In the genomic region with DNA sequence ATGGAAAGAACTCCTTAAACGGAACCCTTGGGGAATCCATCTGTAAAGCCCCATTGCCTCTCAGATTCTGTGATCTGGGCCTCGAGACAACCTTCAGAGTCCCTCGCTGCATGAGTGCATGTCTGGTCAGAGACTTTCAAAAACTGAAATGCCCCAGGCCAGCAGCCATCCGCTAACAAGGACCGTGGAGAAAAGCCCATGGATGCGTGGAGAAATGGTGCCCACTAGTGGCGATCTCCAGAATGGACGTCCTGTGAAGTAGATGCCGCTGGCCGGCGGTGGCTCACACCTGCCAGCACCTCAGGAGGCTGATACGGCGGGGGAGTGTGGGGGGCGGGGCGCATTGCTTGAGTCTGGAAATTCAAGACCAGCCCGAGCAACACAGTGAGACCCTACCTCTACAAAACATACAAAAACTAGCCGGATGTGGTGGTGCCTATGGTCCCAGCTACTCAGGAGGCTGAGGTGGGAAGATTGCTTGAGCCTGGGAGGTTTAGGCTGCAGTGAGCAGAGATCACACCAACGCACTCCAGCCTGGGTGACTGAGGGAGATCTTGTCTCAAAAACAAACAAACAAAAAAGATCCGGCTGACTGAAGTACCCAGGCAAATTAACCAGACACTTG, we compare ENCODE assay signal across 9 cellular contexts. TPM values are rescaled to one million over a fixed set of nuclear protein-coding genes. Genes with fewer than 3 reads are reported as not detected.
DNase-seq lines count a peak whose midpoint lies in the region; ATAC-seq and TF ChIP-seq lines count a peak whose summit lies in the region.
"Had no signal": no experiment of that assay in that cellular context is flagged by ENCODE, and none has a peak within 500 bp of the region (broad histone marks: within the 10 kb centered on the region; RNA-seq: fewer than 3 reads in every experiment).

No MANE protein-coding gene starts in this region.

- ATAC-seq in HCT116: peak; percentile 95
- ATAC-seq in heart left ventricle: peak; percentile 64 to 92 (median 86)

- intact Hi-C loops in HCT116 (cut with micrococcal nuclease) (loop anchor here (1.0 to 2.0 kb wide), 6 partner anchors 76 to 606 kb away; no protein-coding TSS in a partner anchor), heart left ventricle (cut with DNase I) (loop anchor here (1.0 to 5.0 kb wide), 3 partner anchors 276 to 410 kb away; no protein-coding TSS in a partner anchor)

- peaks cover 0 to 19% of the 10 kb centered on the region in 2 experiments; a peak in 3 of 4 replicates for H3K4me1 ChIP-seq in HCT116 (ENCODE audit: control insufficient read depth in 1 of 2, insufficient read depth in 2 of 2, low read length in 2 of 2)
- H3K4me1 ChIP-seq in heart left ventricle: peaks cover 0 to 35% (median 3%) of the 10 kb centered on the region in 12 donors

- TF ChIP-seq RAD21 in HCT116 (IDR thresholded peaks at IDR 0.05; ENCODE audit: low read depth): no peak

- H3K36me3 Mint-ChIP-seq in activated naive CD8-positive, alpha-beta T cell treated with anti-CD3 and anti-CD28 coated beads for 36 hours: no peaks in the 10 kb centered on the region

- POLR2A ChIA-PET in HCT116 (lab: Charles Lee): no interaction called here

- no peaks in the 10 kb centered on the region for H3K27me3 Mint-ChIP-seq in activated naive CD8-positive, alpha-beta T cell treated with anti-CD3 and anti-CD28 coated beads for 36 hours

- BruUV-seq in HCT116 (replicated peaks; lab: Mats Ljungman, UMichigan): no TSS peak

- no peak overlapping the region for H3K27ac ChIP-seq in HCT116 (ENCODE audit: low read depth, low read length)
- no peak overlapping the region for H3K27ac ChIP-seq in heart left ventricle

- H3K9me3 Mint-ChIP-seq in activated naive CD8-positive, alpha-beta T cell treated with anti-CD3 and anti-CD28 coated beads for 36 hours: no peaks in the 10 kb centered on the region
- H3K9me3 Mint-ChIP-seq: stimulated activated naive CD8-positive, alpha-beta T cell treated with anti-CD3 and anti-CD28 coated beads, Interleukin-15, Interleukin-2, amounts not matched to agents 100 ng/mL and 50 ng/mL, for 24 hours had no signal

- RAD21 ChIA-PET in HCT116 (lab: Charles Lee; ENCODE audit: low non-redundant PET in 1 of 2, low total read pairs in 2 of 2, uncharacterized antibody in 2 of 2, unreplicated experiment in 2 of 2): no interaction called here

- H3K9me3 ChIP-seq in HCT116 (ENCODE audit: control insufficient read depth in 1 of 2, insufficient read depth in 1 of 2, low read depth in 1 of 2, low read length in 2 of 2): no peaks in the 10 kb centered on the region
- no peaks in the 10 kb centered on the region for H3K9me3 ChIP-seq in heart left ventricle

- H4K20me1 ChIP-seq in HCT116 (ENCODE audit: insufficient read depth): no peaks in the 10 kb centered on the region

- TF ChIP-seq CTCF in HCT116 (IDR thresholded peaks at IDR 0.05 in 2 of 3, conservative IDR thresholded peaks at IDR 0.05 in 1 of 3; ENCODE audit: borderline replicate concordance in 1 of 3, insufficient read depth in 1 of 3, low read depth in 2 of 3, low read length in 2 of 3): peak in 2 of 3 experiments; percentile 90 to 93; a peak in 4 of 6 replicates
- TF ChIP-seq CTCF in heart left ventricle (IDR thresholded peaks at IDR 0.05): peak; percentile 84 to 96 (median 90)

- peak; percentile 76 for DNase-seq in GDM1 (lab: John Stamatoyannopoulos, UW)
- peak; percentile 75 for DNase-seq in HCT116 (ENCODE audit: low read depth, low spot score)
- peak; percentile 59 for DNase-seq in NCI-H1092 (lab: John Stamatoyannopoulos, UW)
- peak; percentile 79 for DNase-seq in SW480 (ENCODE audit: low spot score)
- peak; percentile 78 for DNase-seq in activated naive CD8-positive, alpha-beta T cell treated with anti-CD3 and anti-CD28 coated beads for 36 hours
- DNase-seq in heart left ventricle: peak; percentile 78 to 88 (median 82)
- DNase-seq in pulmonary artery endothelial cell (ENCODE audit: low read depth, low spot score): peak; percentile 32
- DNase-seq in cerebellar nuclear complex (lab: John Stamatoyannopoulos, UW): no peak

- CTCF ChIA-PET in HCT116 (lab: Charles Lee): interaction anchor here (0.7 to 0.9 kb wide), 2 partner anchors 273 to 485 kb away, joined by 3 read pairs; no protein-coding TSS in a partner anchor

- peaks cover 44% of the 10 kb centered on the region for H3K4me1 Mint-ChIP-seq in activated naive CD8-positive, alpha-beta T cell treated with anti-CD3 and anti-CD28 coated beads for 36 hours

- no peaks in the 10 kb centered on the region for H3K79me2 ChIP-seq in HCT116 (ENCODE audit: insufficient read depth, low read length)

- TF ChIP-seq POLR2A in HCT116 (IDR thresholded peaks at IDR 0.05; ENCODE audit: borderline replicate concordance, extremely low read depth, insufficient read depth, insufficient read length): no peak
- no peak for TF ChIP-seq POLR2A in heart left ventricle (IDR thresholded peaks at IDR 0.05)

- H3K27me3 ChIP-seq in HCT116 (ENCODE audit: insufficient read depth, low read length) (no peaks in the 10 kb centered on the region), heart left ventricle (peaks cover 0 to 36% (median 9%) of the 10 kb centered on the region in 9 donors)

- peak overlapping the region; percentile 68 for H3K4me2 ChIP-seq in HCT116 (ENCODE audit: low read length)

- peak overlapping the region; percentile 73 for H2AFZ ChIP-seq in HCT116 (ENCODE audit: low read depth, low read length, poor library complexity, severe bottlenecking)

- peak overlapping the region in 1 of 2 experiments; percentile 7; a peak in 1 of 4 replicates for H3K4me3 ChIP-seq in HCT116 (replicated peaks in 1 of 2; ENCODE audit: low read depth in 1 of 2, low read length in 2 of 2)
- H3K4me3 ChIP-seq in heart left ventricle: no peak overlapping the region

- H3K36me3 ChIP-seq in HCT116 (ENCODE audit: control insufficient read depth in 1 of 2, insufficient read depth in 2 of 2, low read length in 2 of 2): no peaks in the 10 kb centered on the region
- no peaks in the 10 kb centered on the region for H3K36me3 ChIP-seq in heart left ventricle

- H3K9me2 ChIP-seq in HCT116 (ENCODE audit: insufficient read depth): no peaks in the 10 kb centered on the region

- no peak overlapping the region for H3K4me3 Mint-ChIP-seq in activated naive CD8-positive, alpha-beta T cell treated with anti-CD3 and anti-CD28 coated beads for 36 hours
- H3K4me3 Mint-ChIP-seq: stimulated activated naive CD8-positive, alpha-beta T cell treated with anti-CD3 and anti-CD28 coated beads, Interleukin-15, Interleukin-2, amounts not matched to agents 100 ng/mL and 50 ng/mL, for 24 hours had no signal

- H3K9ac ChIP-seq in HCT116 (ENCODE audit: low read length): no peak overlapping the region

- WGBS in heart left ventricle, 4 donors: 6 to 7% (median 6%) methylated on average over 16 to 19 of the region's 19 CpGs

- no peak overlapping the region for H3K27ac Mint-ChIP-seq in activated naive CD8-positive, alpha-beta T cell treated with anti-CD3 and anti-CD28 coated beads for 36 hours

TF ChIP-seq in HCT116, 20 proteins besides CTCF, POLR2A, EP300 and RAD21:
- peak; percentile 16 for TF ChIP-seq TCF7L2 (IDR thresholded peaks at IDR 0.05; ENCODE audit: borderline replicate concordance, extremely low read depth, insufficient read depth, insufficient read length)
- peak; percentile 43 for TF ChIP-seq YY1 (IDR thresholded peaks at IDR 0.05; ENCODE audit: extremely low read depth, insufficient replicate concordance, low read depth, low read length)
- no peak for TF ChIP-seq ZNF274 (IDR thresholded peaks at IDR 0.05; ENCODE audit: low read depth, low read length)

RNA-seq across cellular contexts. Expression of gene CDC16, which starts 7.9 kb away (rescaled TPM):
- total RNA-seq in HCT116 (2021; ENCODE audit: unreplicated experiment) (61.0 TPM), heart left ventricle (10 to 100 TPM; 20.0 to 41.7 (median 31.6) TPM), pulmonary artery endothelial cell (40.7 and 45.4 TPM in 2 replicates)
- 32.5 and 44.4 TPM in 2 replicates for polyA plus RNA-seq in HCT116 (2012)
- 10 to 100 TPM; 72.8 to 73.0 TPM for total RNA-seq in activated naive CD8-positive, alpha-beta T cell treated with anti-CD3 and anti-CD28 coated beads for 36 hours
- polyA plus RNA-seq in heart left ventricle: 10 to 100 TPM; 38.6 to 39.5 TPM

RNA-seq across cellular contexts. Expression of gene CFAP97D2, which starts 47.8 kb away (rescaled TPM):
- not detected for total RNA-seq in HCT116 (2021; ENCODE audit: unreplicated experiment)
- not detected in 2 replicates for polyA plus RNA-seq in HCT116 (2012)
- total RNA-seq in activated naive CD8-positive, alpha-beta T cell treated with anti-CD3 and anti-CD28 coated beads for 36 hours: not detected
- total RNA-seq in heart left ventricle: not detected
- not detected for polyA plus RNA-seq in heart left ventricle
- total RNA-seq in pulmonary artery endothelial cell: not detected in 2 replicates

RNA-seq across cellular contexts. Expression of gene UPF3A, which starts 54.6 kb away (rescaled TPM):
- 31.8 TPM for total RNA-seq in HCT116 (2021; ENCODE audit: unreplicated experiment)
- polyA plus RNA-seq in HCT116 (2012): 19.4 and 22.3 TPM in 2 replicates
- total RNA-seq in activated naive CD8-positive, alpha-beta T cell treated with anti-CD3 and anti-CD28 coated beads for 36 hours: 10 to 100 TPM; 42.9 to 45.9 TPM
- total RNA-seq in heart left ventricle: 10 to 100 TPM; 13.4 to 25.5 (median 20.3) TPM
- polyA plus RNA-seq in heart left ventricle: 10 to 100 TPM; 28.9 to 42.0 TPM
- 18.3 and 21.9 TPM in 2 replicates for total RNA-seq in pulmonary artery endothelial cell

Comparison
In these comparisons a context has a peak if more than half of its experiments do, and no peak if none do; other contexts are left out.
1. DNase-seq: peak in GDM1 (single experiment), HCT116 (single experiment), NCI-H1092 (single experiment), SW480 (single experiment), activated naive CD8-positive, alpha-beta T cell treated with anti-CD3 and anti-CD28 coated beads for 36 hours (single experiment), heart left ventricle (5 of 5) and pulmonary artery endothelial cell (single experiment); none in cerebellar nuclear complex (0 of 2).